ENCODE assay signal across 8 cellular contexts in genomic region chr3:189967254-189967865, GRCh38.
DNase-seq lines count a peak whose midpoint lies in the region; ATAC-seq, FAIRE-seq and TF ChIP-seq lines count a peak whose summit lies in the region.

No MANE protein-coding gene starts in this region.

- no peaks in the 10 kb centered on the region for H3K4me1 Mint-ChIP-seq in MCF 10A (ENCODE audit: insufficient read depth, unreplicated experiment)

- no peak overlapping the region for H3K4me3 ChIP-seq in DND-41 (ENCODE audit: low read depth in 1 of 2, low read length in 2 of 2)
- H3K4me3 ChIP-seq in HepG2 (replicated peaks in 1 of 3; ENCODE audit: insufficient read depth in 1 of 3, low read depth in 2 of 3, low read length in 3 of 3) = no peak overlapping the region
- no peak overlapping the region for H3K4me3 ChIP-seq in MG63

- H3K9ac ChIP-seq in DND-41 (ENCODE audit: low read depth, low read length) (no peak overlapping the region), HepG2 (ENCODE audit: insufficient read depth, low read depth, low read length) (no peak overlapping the region)

- POLR2A ChIA-PET in MCF 10A (lab: Yijun Ruan, JAX) = interaction anchor here (0.5 to 1.7 kb wide), 9 partner anchors 37 to 701 kb away, joined by 3 to 11 read pairs (median 3); partner anchors contain the start of gene P3H2
- POLR2A ChIA-PET in HepG2 (lab: Yijun Ruan, JAX) = no interaction called here

- no TSS peak for BruUV-seq in MCF 10A (replicated peaks; lab: Mats Ljungman, UMichigan)
- BruUV-seq in HepG2 (replicated peaks; lab: Mats Ljungman, UMichigan) = no TSS peak

- H3K79me2 ChIP-seq in DND-41 (ENCODE audit: insufficient read depth, low read length) (no peaks in the 10 kb centered on the region), HepG2 (ENCODE audit: insufficient read depth, low read length) (no peaks in the 10 kb centered on the region)

- TF ChIP-seq CTCF in DND-41 (IDR thresholded peaks at IDR 0.05; ENCODE audit: borderline replicate concordance, extremely low read depth, low read length, poor library complexity, severe bottlenecking) (peak; percentile 83), MCF 10A (IDR thresholded peaks at IDR 0.05; ENCODE audit: unreplicated experiment) (peak; percentile 72), HepG2 (CRISPR knock-in tag; IDR thresholded peaks at IDR 0.05) (peak; percentile 71)

- H3K27ac ChIP-seq in DND-41 (ENCODE audit: low read length) (no peak overlapping the region), HepG2 (ENCODE audit: extremely low read length, insufficient read depth, low read length) (no peak overlapping the region)

- no peaks in the 10 kb centered on the region for H3K27me3 ChIP-seq in DND-41 (ENCODE audit: insufficient read depth, low read length, poor library complexity)
- no peaks in the 10 kb centered on the region; a peak in 1 of 5 replicates for H3K27me3 ChIP-seq in HepG2 (ENCODE audit: control insufficient read depth in 1 of 2, insufficient read depth in 2 of 2, low read length in 2 of 2)
- no peaks in the 10 kb centered on the region for H3K27me3 ChIP-seq in MG63

- H2AFZ ChIP-seq in DND-41 (ENCODE audit: low read depth, low read length) (no peak overlapping the region), HepG2 (ENCODE audit: low read length) (no peak overlapping the region)

- peaks cover 55% of the 10 kb centered on the region for H3K36me3 Mint-ChIP-seq in MCF 10A (ENCODE audit: insufficient read depth, unreplicated experiment)

- TF ChIP-seq RAD21 in HepG2 (CRISPR knock-in tag; IDR thresholded peaks at IDR 0.05) = no peak

- in situ Hi-C loops in HepG2 (cut with HindIII; ENCODE audit: extremely low pct_ligation_motif_present, low pct_unique_long_range_greater_than_20kb) = loop anchor here (25.0 kb wide), 2 partner anchors 445 to 720 kb away; no protein-coding TSS in a partner anchor

- H3K27ac Mint-ChIP-seq in MCF 10A (ENCODE audit: low read depth, unreplicated experiment) = no peak overlapping the region

- no peak for TF ChIP-seq EP300 in HepG2 (IDR thresholded peaks at IDR 0.05; ENCODE audit: low read depth in 2 of 2, low read length in 2 of 2)
- no peak for TF ChIP-seq EP300 in HepG2 (CRISPR knock-in tag; IDR thresholded peaks at IDR 0.05; ENCODE audit: borderline replicate concordance)

- H3K9me3 Mint-ChIP-seq in MCF 10A (ENCODE audit: unreplicated experiment) = no peaks in the 10 kb centered on the region

- H3K4me3 Mint-ChIP-seq in MCF 10A (ENCODE audit: unreplicated experiment) = no peak overlapping the region

- H3K9me3 ChIP-seq in DND-41 (ENCODE audit: insufficient read depth, low read length, severe bottlenecking) (no peaks in the 10 kb centered on the region), HepG2 (ENCODE audit: low read length) (no peaks in the 10 kb centered on the region), MG63 (no peaks in the 10 kb centered on the region; the same call in 1 of the 2 replicates)

- peak; percentile 62 for FAIRE-seq in HepG2 (lab: Jason Lieb, UNC)

- H4K20me1 ChIP-seq in DND-41 (ENCODE audit: insufficient read depth, low read length) (no peaks in the 10 kb centered on the region), HepG2 (ENCODE audit: insufficient read depth, low read length) (no peaks in the 10 kb centered on the region)

- H3K4me2 ChIP-seq in DND-41 (ENCODE audit: insufficient read depth, low read length) (no peak overlapping the region), HepG2 (ENCODE audit: low read depth, low read length) (no peak overlapping the region)

- no peaks in the 10 kb centered on the region for H3K27me3 Mint-ChIP-seq in MCF 10A (ENCODE audit: insufficient read depth, unreplicated experiment)

- WGBS in HepG2 (ENCODE audit: low lambda C conversion rate) = 18% methylated on average over 5 of the region's 5 CpGs

- H3K4me1 ChIP-seq in DND-41 (ENCODE audit: insufficient read depth, low read length) (no peaks in the 10 kb centered on the region), HepG2 (ENCODE audit: insufficient read depth, low read length) (no peaks in the 10 kb centered on the region)

- CTCF ChIA-PET in MCF 10A (lab: Yijun Ruan, JAX) = interaction anchor here (0.6 to 8.8 kb wide), 26 partner anchors 8 to 1109 kb away, joined by 3 to 74 read pairs (median 4); partner anchors contain the start of gene P3H2
- CTCF ChIA-PET in HepG2 (lab: Yijun Ruan, JAX; ENCODE audit: low intra/inter-chr PET ratio, low total read pairs) = interaction anchor here (1.3 to 2.2 kb wide), 3 partner anchors 65 to 457 kb away, joined by 3 to 14 read pairs (median 7); no protein-coding TSS in a partner anchor

- peak; percentile 58; the same call in 2 of the 3 replicates for ATAC-seq in DND-41 (ENCODE audit: insufficient read depth, low read depth)
- ATAC-seq in HG03342 (IDR thresholded peaks at IDR 0.05; ENCODE audit: unreplicated experiment) = peak; percentile 77
- peak; percentile 44; the same call in 1 of the 3 replicates for ATAC-seq in HepG2

- intact Hi-C loops in MCF 10A (cut with micrococcal nuclease) = loop anchor here (1.0 kb wide), 4 partner anchors 50 to 417 kb away; no protein-coding TSS in a partner anchor
- intact Hi-C loops in HepG2 (cut with micrococcal nuclease; ENCODE audit: unreplicated experiment) = loop anchor here (1.0 to 10.0 kb wide), 5 partner anchors 67 to 355 kb away; partner anchors contain the start of genes CLDN1 and P3H2

- H3K36me3 ChIP-seq in DND-41 (ENCODE audit: insufficient read depth, low read length) = no peaks in the 10 kb centered on the region
- no peaks in the 10 kb centered on the region for H3K36me3 ChIP-seq in HepG2 (replicated peaks in 1 of 2; ENCODE audit: control insufficient read depth in 1 of 2, insufficient read depth in 2 of 2, low read length in 2 of 2)
- H3K36me3 ChIP-seq in MG63 = peaks cover 80% of the 10 kb centered on the region

- no peak for DNase-seq in DND-41
- peak; percentile 19 for DNase-seq in GM19240 (ENCODE audit: insufficient read length, low spot score)
- peak; percentile 79 for DNase-seq in NCI-H82 (lab: John Stamatoyannopoulos, UW)
- DNase-seq in MCF 10A (ENCODE audit: unreplicated experiment) = peak; percentile 76
- peak; percentile 48 for DNase-seq in HepG2 (ENCODE audit: low spot score)
- DNase-seq in GM19238 (ENCODE audit: insufficient read length, low spot score) = no peak
- DNase-seq in MG63 = no peak

- TF ChIP-seq POLR2A in HepG2 (IDR thresholded peaks at IDR 0.05; ENCODE audit: insufficient read depth in 1 of 2, low read depth in 2 of 2, low read length in 2 of 2) = no peak

TF ChIP-seq in HepG2, 621 proteins besides CTCF, POLR2A, EP300 and RAD21:
- TF ChIP-seq ZNF709 (CRISPR knock-in tag; IDR thresholded peaks at IDR 0.05) (no peak), ZNF766 (CRISPR knock-in tag; IDR thresholded peaks at IDR 0.05; ENCODE audit: borderline replicate concordance) (no peak), STAG1 (CRISPR knock-in tag; IDR thresholded peaks at IDR 0.05) (peak; percentile 83), ARID3A (IDR thresholded peaks at IDR 0.05; ENCODE audit: low read depth, low read length) (0 out of 2 replicates have a peak, but pooled peaks have one; percentile 23), SMC3 (IDR thresholded peaks at IDR 0.05; ENCODE audit: low read length) (peak; percentile 75; the same call in 1 of the 2 replicates)

Comparison
In these comparisons a context has a peak if more than half of its experiments do, and no peak if none do; other contexts are left out.
1. DNase-seq: peak in GM19240 (single experiment), NCI-H82 (single experiment), MCF 10A (single experiment) and HepG2 (single experiment); none in DND-41 (single experiment), GM19238 (single experiment) and MG63 (single experiment).
2. Peak in every context shown above with its lines, with median percentiles within 50 percentile points of each other: ATAC-seq and CTCF ChIP-seq.